8 cellular contexts compared by ENCODE assay signal in the genomic region with DNA sequence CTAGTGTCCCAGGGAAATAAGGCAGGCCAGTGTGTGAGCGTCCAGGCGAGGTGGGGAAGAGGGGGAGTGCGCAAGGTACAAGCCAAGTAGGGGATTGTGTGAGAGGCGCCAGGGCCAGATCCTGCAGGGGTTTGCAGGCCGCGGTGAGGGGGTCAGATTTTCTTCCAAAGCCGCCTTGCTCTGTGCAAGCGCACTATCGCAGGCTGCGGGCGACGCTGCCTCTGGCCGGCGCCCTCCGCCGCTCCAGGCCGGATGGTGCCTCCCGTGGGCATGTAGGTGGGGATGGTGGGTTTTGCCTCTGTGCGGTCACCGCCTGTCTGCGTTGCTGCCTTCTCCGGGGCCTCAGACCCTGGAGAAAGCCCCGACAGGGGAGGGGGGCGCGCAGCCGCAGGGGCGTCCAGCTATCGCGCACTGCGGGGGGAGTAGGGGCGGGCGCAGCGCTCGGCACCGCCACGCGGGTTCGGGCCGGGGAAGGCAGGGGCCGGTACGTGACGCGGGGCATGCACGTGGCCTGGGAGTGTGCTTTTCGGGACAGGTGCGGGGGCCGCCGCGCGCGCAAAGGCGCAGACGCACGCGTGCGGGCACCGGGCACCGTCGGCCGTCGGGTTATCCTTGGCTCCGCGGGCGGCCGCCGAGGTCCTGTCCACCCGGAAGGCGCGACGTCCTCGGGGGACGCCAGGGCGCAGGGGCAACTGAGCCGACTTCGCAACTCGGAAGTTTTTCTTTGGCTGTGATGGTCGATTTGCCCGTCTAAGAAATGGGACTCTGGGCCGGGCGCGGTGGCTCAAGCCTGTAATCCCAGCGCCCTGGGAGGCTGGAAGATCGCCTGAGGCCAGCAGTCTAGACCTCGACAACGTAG. TPM values are rescaled to one million over a fixed set of nuclear protein-coding genes. Genes with fewer than 3 reads are reported as not detected.
DNase-seq lines count a peak whose midpoint lies in the region; ATAC-seq and TF ChIP-seq lines count a peak whose summit lies in the region.

No MANE protein-coding gene starts in this region.

- whole genome bisulfite sequencing in endodermal cell (ENCODE audit: insufficient coverage in 1 of 2, insufficient read length in 1 of 2), 2 experiments: 3 to 4% methylated on average over 30 to 85 of the region's 85 CpGs
- WGBS in stomach, 5 donors: 3 to 6% (median 4%) methylated on average over 39 to 85 of the region's 85 CpGs

- H3K4me1 Mint-ChIP-seq in activated CD8-positive, alpha-beta memory T cell treated with anti-CD3 and anti-CD28 coated beads, Interleukin-2, amount 10 ng/mL, durations not matched to agents 7 days and 5 days: peaks cover 16% of the 10 kb centered on the region
- peaks cover 20% of the 10 kb centered on the region for H3K4me1 Mint-ChIP-seq in endodermal cell

- H3K27ac Mint-ChIP-seq in activated CD8-positive, alpha-beta memory T cell treated with anti-CD3 and anti-CD28 coated beads, Interleukin-2, amount 10 ng/mL, durations not matched to agents 7 days and 5 days: peak overlapping the region; percentile 97
- H3K27ac Mint-ChIP-seq in endodermal cell: peak overlapping the region; percentile 97

- H3K27me3 Mint-ChIP-seq in activated CD8-positive, alpha-beta memory T cell treated with anti-CD3 and anti-CD28 coated beads, Interleukin-2, amount 10 ng/mL, durations not matched to agents 7 days and 5 days: no peaks in the 10 kb centered on the region
- peaks cover 2% of the 10 kb centered on the region for H3K27me3 Mint-ChIP-seq in endodermal cell (ENCODE audit: insufficient read depth)

- H3K9me3 Mint-ChIP-seq in activated CD8-positive, alpha-beta memory T cell treated with anti-CD3 and anti-CD28 coated beads, Interleukin-2, amount 10 ng/mL, durations not matched to agents 7 days and 5 days (ENCODE audit: low read depth): no peaks in the 10 kb centered on the region
- H3K9me3 Mint-ChIP-seq in endodermal cell: no peaks in the 10 kb centered on the region

- intact Hi-C loops in mucosa of descending colon (cut with DNase I, micrococcal nuclease): no loop called here
- intact Hi-C loops in stomach (cut with DNase I; ENCODE audit: low total_unique reads): no loop called here

- no peaks in the 10 kb centered on the region for H3K9me3 ChIP-seq in endodermal cell (ENCODE audit: control insufficient read depth, low read length)
- H3K9me3 ChIP-seq in mucosa of descending colon: no peaks in the 10 kb centered on the region
- no peaks in the 10 kb centered on the region for H3K9me3 ChIP-seq in stomach

- CTCF ChIA-PET in activated CD8-positive, alpha-beta memory T cell treated with anti-CD3 and anti-CD28 coated beads, Interleukin-2, amount 10 ng/mL, durations not matched to agents 7 days and 5 days (lab: Charles Lee): interaction anchor here (1.1 to 3.9 kb wide), 5 partner anchors 12 to 221 kb away, joined by 4 to 22 read pairs (median 10); a partner anchor contains a TSS

- TF ChIP-seq POLR2A in stomach (IDR thresholded peaks at IDR 0.05): no peak

- DNase-seq in AG09309 (ENCODE audit: low read depth): no peak
- DNase-seq in Jurkat, Clone E6-1 (ENCODE audit: low read depth, low spot score): no peak
- peak; percentile 67 for DNase-seq in activated CD8-positive, alpha-beta memory T cell treated with anti-CD3 and anti-CD28 coated beads, Interleukin-2, amount 10 ng/mL, durations not matched to agents 7 days and 5 days
- peak; percentile 85 for DNase-seq in endodermal cell
- DNase-seq in mucosa of descending colon: peak; percentile 51 to 76 (median 74)
- peak; percentile 27 for DNase-seq in stomach
- DNase-seq in NCI-H128 (lab: John Stamatoyannopoulos, UW; ENCODE audit: unreplicated experiment): no peak
- DNase-seq in OCI-M2 (lab: John Stamatoyannopoulos, UW; ENCODE audit: unreplicated experiment): no peak

- no peaks in the 10 kb centered on the region for H3K27me3 ChIP-seq in endodermal cell (ENCODE audit: control insufficient read depth, insufficient read depth, low read length, poor library complexity, severe bottlenecking)
- no peaks in the 10 kb centered on the region for H3K27me3 ChIP-seq in stomach

- peak overlapping the region; percentile 59 for H3K4me3 ChIP-seq in AG09309 (ENCODE audit: control insufficient read depth, low read depth, low read length)
- peak overlapping the region; percentile 68 for H3K4me3 ChIP-seq in Jurkat, Clone E6-1 (ENCODE audit: low read length)
- peak overlapping the region; percentile 86 for H3K4me3 ChIP-seq in endodermal cell (ENCODE audit: low read length)
- H3K4me3 ChIP-seq in mucosa of descending colon: peak overlapping the region; percentile 95
- peak overlapping the region; percentile 57 to 86 (median 59) for H3K4me3 ChIP-seq in stomach

- peak overlapping the region; percentile 80 for H3K4me3 Mint-ChIP-seq in activated CD8-positive, alpha-beta memory T cell treated with anti-CD3 and anti-CD28 coated beads, Interleukin-2, amount 10 ng/mL, durations not matched to agents 7 days and 5 days
- peak overlapping the region; percentile 91 for H3K4me3 Mint-ChIP-seq in endodermal cell

- H3K36me3 Mint-ChIP-seq in activated CD8-positive, alpha-beta memory T cell treated with anti-CD3 and anti-CD28 coated beads, Interleukin-2, amount 10 ng/mL, durations not matched to agents 7 days and 5 days: peaks cover 24% of the 10 kb centered on the region
- H3K36me3 Mint-ChIP-seq in endodermal cell (ENCODE audit: low read depth): peaks cover 22% of the 10 kb centered on the region

- H3K27ac ChIP-seq in endodermal cell (ENCODE audit: low read depth, low read length) (peak overlapping the region; percentile 68), stomach (peak overlapping the region; percentile 81 to 100 (median 99))

- H3K36me3 ChIP-seq in endodermal cell (ENCODE audit: control insufficient read depth, insufficient read depth, low read length) (peaks cover 23% of the 10 kb centered on the region), mucosa of descending colon (ENCODE audit: low read depth) (no peaks in the 10 kb centered on the region), stomach (peaks cover 0 to 14% (median 0%) of the 10 kb centered on the region in 4 donors)

- TF ChIP-seq CTCF in AG09309 (IDR thresholded peaks at IDR 0.05; ENCODE audit: control insufficient read depth, insufficient read depth, low read depth, low read length, missing control alignments) (no peak), endodermal cell (conservative IDR thresholded peaks at IDR 0.05) (no peak), mucosa of descending colon (IDR thresholded peaks at IDR 0.05) (no peak), stomach (IDR thresholded peaks at IDR 0.05) (no peak)

- ATAC-seq in activated CD8-positive, alpha-beta memory T cell treated with anti-CD3 and anti-CD28 coated beads, Interleukin-2, amount 10 ng/mL, durations not matched to agents 7 days and 5 days: no peak
- ATAC-seq in mucosa of descending colon: peak; percentile 3

- no peak for TF ChIP-seq EP300 in stomach (IDR thresholded peaks at IDR 0.05)

- peak overlapping the region; percentile 70 for H3K9ac ChIP-seq in endodermal cell (ENCODE audit: extremely low read depth, low read length, poor library complexity, severe bottlenecking)

- H3K4me1 ChIP-seq in endodermal cell (ENCODE audit: control insufficient read depth, insufficient read depth, low read length) (no peaks in the 10 kb centered on the region), mucosa of descending colon (ENCODE audit: low read depth) (peaks cover 23% of the 10 kb centered on the region), stomach (peaks cover 21 to 37% (median 33%) of the 10 kb centered on the region in 4 donors)

RNA-seq across cellular contexts. Expression of a gene that starts 1.1 kb away (rescaled TPM):
- 9.5 TPM for polyA plus RNA-seq in Jurkat, Clone E6-1 (2012; ENCODE audit: insufficient read depth, insufficient read length)
- 10 to 100 TPM; 52.3 to 63.8 TPM for total RNA-seq in activated CD8-positive, alpha-beta memory T cell treated with anti-CD3 and anti-CD28 coated beads, Interleukin-2, amount 10 ng/mL, durations not matched to agents 7 days and 5 days
- 10 to 100 TPM; 60.9 to 68.5 TPM for total RNA-seq in endodermal cell
- 34.8 TPM for polyA plus RNA-seq in endodermal cell (2013, experiment 1 of 2)
- 35.4 TPM for polyA plus RNA-seq in endodermal cell (2013, experiment 2 of 2)
- 10 to 100 TPM; 55.8 to 69.8 (median 56.0) TPM for total RNA-seq in mucosa of descending colon
- total RNA-seq in stomach: 10 to 100 TPM; 28.6 to 84.1 (median 63.4) TPM
- 10 to 100 TPM in 2 of 3 donors, 1 to 10 TPM in 1; 6.6 to 13.6 (median 11.1) TPM for polyA plus RNA-seq in stomach

Comparison
In these comparisons a context has a peak if more than half of its experiments do, and no peak if none do; other contexts are left out.
1. DNase-seq: peak in activated CD8-positive, alpha-beta memory T cell treated with anti-CD3 and anti-CD28 coated beads, Interleukin-2, amount 10 ng/mL, durations not matched to agents 7 days and 5 days (single experiment), endodermal cell (single experiment), mucosa of descending colon (3 of 3) and stomach (single experiment); none in AG09309 (single experiment), Jurkat, Clone E6-1 (single experiment), NCI-H128 (single experiment) and OCI-M2 (single experiment).
2. Peak in every context shown above with its lines, with median percentiles within 50 percentile points of each other: H3K4me3 ChIP-seq.